ENCODE assay signal across 9 cellular contexts in the genomic region with DNA sequence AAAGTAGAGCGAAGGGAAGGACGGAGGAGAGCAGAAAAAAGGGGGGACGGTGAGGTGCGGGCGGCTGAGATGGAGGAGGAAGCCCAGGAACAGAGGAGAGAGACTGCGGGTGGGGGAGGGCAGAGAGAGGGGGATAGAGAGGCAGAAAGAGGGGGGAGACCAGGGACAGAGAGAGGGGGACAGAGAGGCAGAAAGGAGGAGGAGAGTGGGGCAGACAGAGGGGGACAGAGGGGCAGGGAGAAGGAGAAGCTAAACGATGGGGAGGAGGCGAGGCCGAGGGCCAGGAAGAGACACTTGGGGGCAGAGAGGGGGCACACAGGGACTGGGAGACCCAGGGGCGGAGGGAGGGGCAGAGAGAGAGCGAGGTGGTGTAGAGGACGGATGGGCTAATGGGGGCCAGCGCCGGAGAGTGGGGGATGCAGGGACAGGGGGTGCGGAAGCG. TPM values are rescaled to one million over a fixed set of nuclear protein-coding genes. Genes with fewer than 3 reads are reported as not detected.
A peak's percentile ranks its signal among the peaks of the same experiment; 100 is the strongest.
DNase-seq lines count a peak whose midpoint lies in the region; TF ChIP-seq lines count a peak whose summit lies in the region.
"Had no signal": no experiment of that assay in that cellular context is flagged by ENCODE, and none has a peak within 500 bp of the region (broad histone marks: within the 10 kb centered on the region; RNA-seq: fewer than 3 reads in every experiment).

No MANE protein-coding gene starts in this region.

- H3K36me3 ChIP-seq in HUES6 (ENCODE audit: control insufficient read depth, insufficient read depth, low read length) (peaks cover 17% of the 10 kb centered on the region), endodermal cell (ENCODE audit: control insufficient read depth, insufficient read depth, low read length) (peaks cover 17% of the 10 kb centered on the region), adrenal gland (replicated peaks in 1 of 2) (no peaks in the 10 kb centered on the region)

- intact Hi-C loops in adrenal gland (cut with DNase I), result no loop called here

- no peak overlapping the region for H3K27ac ChIP-seq in AG04450 (ENCODE audit: low read depth, low read length)
- no peak overlapping the region for H3K27ac ChIP-seq in HUES6 (ENCODE audit: low read depth, low read length)
- H3K27ac ChIP-seq in endodermal cell (ENCODE audit: low read depth, low read length), result no peak overlapping the region
- no peak overlapping the region for H3K27ac ChIP-seq in adrenal gland

- H3K27ac Mint-ChIP-seq in endodermal cell (peak overlapping the region; percentile 17), nephron progenitor cell (no peak overlapping the region)

- TF ChIP-seq CTCF in AG04450 (IDR thresholded peaks at IDR 0.05; ENCODE audit: low read depth, low read length) (no peak), endodermal cell (conservative IDR thresholded peaks at IDR 0.05) (no peak), nephron progenitor cell (IDR thresholded peaks at IDR 0.05) (no peak), adrenal gland (IDR thresholded peaks at IDR 0.05) (no peak)

- no peak for TF ChIP-seq POLR2A in adrenal gland (IDR thresholded peaks at IDR 0.05)

- POLR2A ChIA-PET in AG04450 (lab: Yijun Ruan, JAX), result interaction anchor here (0.5 kb wide), 1 partner anchor 204 kb away, joined by 4 read pairs; no protein-coding TSS in a partner anchor

- H3K27me3 ChIP-seq in AG04450 (ENCODE audit: control insufficient read depth, insufficient read depth, low read length), result peaks cover 41% of the 10 kb centered on the region
- H3K27me3 ChIP-seq in HUES6 (ENCODE audit: control insufficient read depth, insufficient read depth, low read length), result peaks cover 70% of the 10 kb centered on the region
- H3K27me3 ChIP-seq in endodermal cell (ENCODE audit: control insufficient read depth, insufficient read depth, low read length, poor library complexity, severe bottlenecking), result peaks cover 10% of the 10 kb centered on the region
- H3K27me3 ChIP-seq in adrenal gland, result peaks cover 50% of the 10 kb centered on the region

- no peaks in the 10 kb centered on the region for H3K9me3 Mint-ChIP-seq in endodermal cell
- H3K9me3 Mint-ChIP-seq in nephron progenitor cell, result no peaks in the 10 kb centered on the region

- H3K4me1 Mint-ChIP-seq in endodermal cell, result peaks cover 34% of the 10 kb centered on the region
- H3K4me1 Mint-ChIP-seq in nephron progenitor cell, result peaks cover 63% of the 10 kb centered on the region

- peak overlapping the region; percentile 71 for H3K4me3 ChIP-seq in AG04450 (ENCODE audit: low read depth, low read length)
- peak overlapping the region; percentile 76 for H3K4me3 ChIP-seq in HUES6 (ENCODE audit: low read depth, low read length)
- peak overlapping the region; percentile 87 for H3K4me3 ChIP-seq in endodermal cell (ENCODE audit: low read length)
- peak overlapping the region in 1 of 4 donors; percentile 53 for H3K4me3 ChIP-seq in adrenal gland
- H3K4me3 ChIP-seq: lung had no signal

- H3K9me3 ChIP-seq in AG04450 (ENCODE audit: control insufficient read depth, insufficient read depth, low read length) (no peaks in the 10 kb centered on the region), HUES6 (ENCODE audit: control insufficient read depth, insufficient read depth, low read depth, low read length) (no peaks in the 10 kb centered on the region), endodermal cell (ENCODE audit: control insufficient read depth, low read length) (no peaks in the 10 kb centered on the region), adrenal gland (replicated peaks in 1 of 3) (no peaks in the 10 kb centered on the region)

- peak overlapping the region; percentile 76 for H3K4me3 Mint-ChIP-seq in endodermal cell
- H3K4me3 Mint-ChIP-seq in nephron progenitor cell, result peak overlapping the region; percentile 89

- H3K9ac ChIP-seq in HUES6 (ENCODE audit: low read length) (peak overlapping the region; percentile 45), endodermal cell (ENCODE audit: extremely low read depth, low read length, poor library complexity, severe bottlenecking) (peak overlapping the region; percentile 57)

- H3K4me1 ChIP-seq in HUES6 (ENCODE audit: control insufficient read depth, insufficient read depth, low read length), result peaks cover 43% of the 10 kb centered on the region
- no peaks in the 10 kb centered on the region for H3K4me1 ChIP-seq in endodermal cell (ENCODE audit: control insufficient read depth, insufficient read depth, low read length)
- no peaks in the 10 kb centered on the region for H3K4me1 ChIP-seq in adrenal gland (replicated peaks in 1 of 2)

- WGBS in endodermal cell (ENCODE audit: insufficient coverage in 1 of 2, insufficient read length in 1 of 2), 2 experiments, result 0 to 1% methylated on average over 3 to 16 of the region's 16 CpGs
- WGBS in adrenal gland, 4 donors, result 2 to 4% (median 4%) methylated on average over 9 to 16 of the region's 16 CpGs

- DNase-seq in AG04450 (ENCODE audit: low read depth, low spot score), result no peak
- peak; percentile 71 for DNase-seq in endodermal cell
- peak; percentile 31 for DNase-seq in nephron progenitor cell
- no peak for DNase-seq in inferior parietal cortex (ENCODE audit: extremely low spot score)
- DNase-seq in HT-29 (ENCODE audit: low spot score), result no peak
- no peak for DNase-seq in cortex of kidney (lab: John Stamatoyannopoulos, UW)
- no peak for DNase-seq in adrenal gland

- H3K36me3 Mint-ChIP-seq in endodermal cell (ENCODE audit: low read depth) (peaks cover 22% of the 10 kb centered on the region), nephron progenitor cell (ENCODE audit: low read depth) (peaks cover 21% of the 10 kb centered on the region)

- CTCF ChIA-PET in AG04450 (lab: Charles Lee), result interaction anchor here (1.5 kb wide), 1 partner anchor 27 kb away, joined by 5 read pairs; no protein-coding TSS in a partner anchor

- H3K27me3 Mint-ChIP-seq in endodermal cell (ENCODE audit: insufficient read depth) (peaks cover 48% of the 10 kb centered on the region), nephron progenitor cell (ENCODE audit: low read depth, poor library complexity) (peaks cover 86% of the 10 kb centered on the region)

RNA-seq across cellular contexts. Expression of a gene that starts 0.7 kb away (rescaled TPM):
- polyA plus RNA-seq in AG04450 (2011; rRNA removed), result 21.6 and 27.2 TPM in 2 replicates
- polyA minus RNA-seq in AG04450 (2011; rRNA and poly(A)+ RNA removed), result 24.2 and 39.4 TPM in 2 replicates
- total RNA-seq in endodermal cell, result 100 to 1,000 TPM in 1 of 2 donors, 10 to 100 TPM in 1; 47.7 to 132 TPM
- polyA plus RNA-seq in endodermal cell (2013, experiment 1 of 2), result 150 TPM
- polyA plus RNA-seq in endodermal cell (2013, experiment 2 of 2), result 154 TPM
- 0.37 and 1.1 TPM in 2 replicates for total RNA-seq in HT-29 (2014; rRNA removed; shearing (Covaris generic))
- total RNA-seq in adrenal gland, result 1 to 10 TPM; 2.4 to 9.4 (median 4.2) TPM
- 10 to 100 TPM in 1 of 3 donors, 1 to 10 TPM in 2; 2.1 to 15.5 (median 8.9) TPM for polyA plus RNA-seq in adrenal gland

RNA-seq across cellular contexts. Expression of a gene that starts 53.1 kb away (rescaled TPM):
- polyA plus RNA-seq in AG04450 (2011; rRNA removed) (0.05 TPM in 1 of 2 replicates, not detected in the other), adrenal gland (1 to 10 TPM in 2 of 3 donors, under 1 TPM in 1; 0.74 to 3.1 (median 3.0) TPM)
- polyA minus RNA-seq in AG04450 (2011; rRNA and poly(A)+ RNA removed), result 0.52 TPM in 1 of 2 replicates, not detected in the other
- total RNA-seq in endodermal cell (1 to 10 TPM; 2.5 to 3.6 TPM), adrenal gland (1 to 10 TPM in 4 of 8 donors, under 1 TPM in 1, not detected in 3; 0.36 to 6.1 (median 4.2) TPM)
- 4.1 TPM for polyA plus RNA-seq in endodermal cell (2013, experiment 1 of 2)
- polyA plus RNA-seq in endodermal cell (2013, experiment 2 of 2), result 2.6 TPM
- 0.83 and 3.6 TPM in 2 replicates for total RNA-seq in HT-29 (2014; rRNA removed; shearing (Covaris generic))

Comparison
In these comparisons a context has a peak if more than half of its experiments do, and no peak if none do; other contexts are left out.
1. DNase-seq: peak in endodermal cell (single experiment) and nephron progenitor cell (single experiment); none in AG04450 (single experiment), inferior parietal cortex (single experiment), HT-29 (single experiment), cortex of kidney (single experiment) and adrenal gland (0 of 7).
2. RNA of a gene that starts 0.7 kb away (total RNA-seq): 47.7 to 132 TPM in endodermal cell; 2.4 to 9.4 TPM in adrenal gland and 0.37 to 1.1 TPM in HT-29; every median in the first group is over 4 times any median in the second.